15 cellular contexts compared by ENCODE assay signal in the genomic region with DNA sequence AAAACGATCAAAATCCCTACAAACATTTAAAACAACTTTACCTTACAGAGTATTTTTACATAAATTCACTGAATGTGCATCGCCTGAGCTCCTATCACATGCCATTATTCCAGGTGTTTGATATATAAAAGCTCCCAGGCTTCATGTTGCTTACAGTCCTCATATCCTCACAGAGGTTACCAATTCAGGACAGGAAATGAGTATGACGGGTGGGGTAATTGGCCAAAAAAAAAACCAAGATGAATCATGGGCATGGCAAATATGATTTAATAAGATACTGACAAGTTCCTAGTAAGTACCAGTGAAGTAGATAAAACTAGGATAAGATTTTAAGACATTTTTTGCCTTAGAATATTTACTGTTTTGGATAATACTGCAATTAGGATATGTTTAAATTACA.
DNase-seq lines count a peak whose midpoint lies in the region; ATAC-seq and FAIRE-seq lines count a peak whose summit lies in the region.
"Had no signal": no experiment of that assay in that cellular context is flagged by ENCODE, and none has a peak within 500 bp of the region (broad histone marks: within the 10 kb centered on the region; RNA-seq: fewer than 3 reads in every experiment).

No MANE protein-coding gene starts in this region.

- no peak overlapping the region for H3K4me3 Mint-ChIP-seq in activated naive CD8-positive, alpha-beta T cell treated with anti-CD3 and anti-CD28 coated beads, Interleukin-2, amount 50 U/mL, for 24 hours
- H3K4me3 Mint-ChIP-seq in activated naive CD8-positive, alpha-beta T cell treated with anti-CD3 and anti-CD28 coated beads for 36 hours = no peak overlapping the region
- H3K4me3 Mint-ChIP-seq: dendritic cell treated with granulocyte-macrophage colony-stimulating factor and Interleukin-4, amounts not matched to agents 40 ng/mL and 50 ng/mL, for 4 days had no signal

- 77 to 82% (median 80%) methylated on average over 3 of the region's 3 CpGs for WGBS in small intestine, 3 donors

- no peaks in the 10 kb centered on the region for H3K36me3 ChIP-seq in small intestine (ENCODE audit: control insufficient read depth in 2 of 2, insufficient read depth in 2 of 2, low read length in 2 of 2)
- H3K36me3 ChIP-seq: adrenal gland had no signal

- no peaks in the 10 kb centered on the region for H3K27me3 Mint-ChIP-seq in activated naive CD8-positive, alpha-beta T cell treated with anti-CD3 and anti-CD28 coated beads, Interleukin-2, amount 50 U/mL, for 24 hours
- H3K27me3 Mint-ChIP-seq in activated naive CD8-positive, alpha-beta T cell treated with anti-CD3 and anti-CD28 coated beads for 36 hours = no peaks in the 10 kb centered on the region
- H3K27me3 Mint-ChIP-seq: dendritic cell treated with granulocyte-macrophage colony-stimulating factor and Interleukin-4, amounts not matched to agents 40 ng/mL and 50 ng/mL, for 4 days had no signal

- no peaks in the 10 kb centered on the region for H3K27me3 ChIP-seq in small intestine (ENCODE audit: control insufficient read depth in 2 of 2, insufficient read depth in 2 of 2, low read length in 2 of 2)
- H3K27me3 ChIP-seq: adrenal gland had no signal

- FAIRE-seq in small intestine (lab: Jason Lieb, UNC) = no peak

- no peak for DNase-seq in activated naive CD8-positive, alpha-beta T cell treated with anti-CD3 and anti-CD28 coated beads, Interleukin-2, amount 50 U/mL, for 24 hours
- no peak for DNase-seq in activated naive CD8-positive, alpha-beta T cell treated with anti-CD3 and anti-CD28 coated beads for 36 hours
- DNase-seq in NCI-H69 (lab: John Stamatoyannopoulos, UW) = peak; percentile 15
- DNase-seq in epithelial cell of prostate (ENCODE audit: low read depth, low spot score) = peak; percentile 22
- peak; percentile 57 for DNase-seq in stromal cell of bone marrow (ENCODE audit: low read depth)
- no peak for DNase-seq in left ventricle myocardium superior
- DNase-seq in RPMI8226 = no peak
- no peak for DNase-seq in small intestine
- DNase-seq: activated CD8-positive, alpha-beta memory T cell treated with anti-CD3 and anti-CD28 coated beads, Interleukin-2, amount 50 U/mL, for 4 hours; DMS79; NCI-H1048; NCI-H510A had no signal

- intact Hi-C loops in left ventricle myocardium superior (cut with micrococcal nuclease) = no loop called here

- peaks cover 29% of the 10 kb centered on the region for H3K4me1 Mint-ChIP-seq in activated naive CD8-positive, alpha-beta T cell treated with anti-CD3 and anti-CD28 coated beads, Interleukin-2, amount 50 U/mL, for 24 hours
- peaks cover 16% of the 10 kb centered on the region for H3K4me1 Mint-ChIP-seq in activated naive CD8-positive, alpha-beta T cell treated with anti-CD3 and anti-CD28 coated beads for 36 hours

- H3K27ac ChIP-seq in epithelial cell of prostate = peak overlapping the region; percentile 73
- H3K27ac ChIP-seq in small intestine (ENCODE audit: low read depth in 1 of 2, low read length in 1 of 2) = no peak overlapping the region
- H3K27ac ChIP-seq: adrenal gland, HL-60 had no signal

- no peaks in the 10 kb centered on the region for H3K4me1 ChIP-seq in small intestine (ENCODE audit: control insufficient read depth in 2 of 2, insufficient read depth in 1 of 2, low read depth in 1 of 2, low read length in 1 of 2)

- ATAC-seq in activated naive CD8-positive, alpha-beta T cell treated with anti-CD3 and anti-CD28 coated beads, Interleukin-2, amount 50 U/mL, for 24 hours = peak; percentile 63
- ATAC-seq in left ventricle myocardium superior = no peak

- peak overlapping the region; percentile 58 for H3K27ac Mint-ChIP-seq in activated naive CD8-positive, alpha-beta T cell treated with anti-CD3 and anti-CD28 coated beads, Interleukin-2, amount 50 U/mL, for 24 hours
- no peak overlapping the region for H3K27ac Mint-ChIP-seq in activated naive CD8-positive, alpha-beta T cell treated with anti-CD3 and anti-CD28 coated beads for 36 hours
- H3K27ac Mint-ChIP-seq: dendritic cell treated with granulocyte-macrophage colony-stimulating factor and Interleukin-4, amounts not matched to agents 40 ng/mL and 50 ng/mL, for 4 days had no signal

- H3K36me3 Mint-ChIP-seq in activated naive CD8-positive, alpha-beta T cell treated with anti-CD3 and anti-CD28 coated beads, Interleukin-2, amount 50 U/mL, for 24 hours (ENCODE audit: low read depth) = peaks cover 8% of the 10 kb centered on the region
- peaks cover 7% of the 10 kb centered on the region for H3K36me3 Mint-ChIP-seq in activated naive CD8-positive, alpha-beta T cell treated with anti-CD3 and anti-CD28 coated beads for 36 hours

- H3K4me3 ChIP-seq in small intestine (ENCODE audit: low read depth in 1 of 2, low read length in 2 of 2) = no peak overlapping the region
- H3K4me3 ChIP-seq: adrenal gland had no signal

- H3K9me3 Mint-ChIP-seq in activated naive CD8-positive, alpha-beta T cell treated with anti-CD3 and anti-CD28 coated beads, Interleukin-2, amount 50 U/mL, for 24 hours = no peaks in the 10 kb centered on the region
- H3K9me3 Mint-ChIP-seq in activated naive CD8-positive, alpha-beta T cell treated with anti-CD3 and anti-CD28 coated beads for 36 hours = no peaks in the 10 kb centered on the region
- H3K9me3 Mint-ChIP-seq: dendritic cell treated with granulocyte-macrophage colony-stimulating factor and Interleukin-4, amounts not matched to agents 40 ng/mL and 50 ng/mL, for 4 days had no signal

- no peaks in the 10 kb centered on the region for H3K9me3 ChIP-seq in small intestine (ENCODE audit: control insufficient read depth, low read depth)
- H3K9me3 ChIP-seq: adrenal gland had no signal

Comparison
In these comparisons a context has a peak if more than half of its experiments do, and no peak if none do; other contexts are left out.
1. DNase-seq: peak in NCI-H69 (single experiment), epithelial cell of prostate (single experiment) and stromal cell of bone marrow (single experiment); none in activated naive CD8-positive, alpha-beta T cell treated with anti-CD3 and anti-CD28 coated beads, Interleukin-2, amount 50 U/mL, for 24 hours (single experiment), activated naive CD8-positive, alpha-beta T cell treated with anti-CD3 and anti-CD28 coated beads for 36 hours (single experiment), left ventricle myocardium superior (single experiment), RPMI8226 (single experiment) and small intestine (single experiment).